ENCODE assay signal across 29 cellular contexts in the genomic region with DNA sequence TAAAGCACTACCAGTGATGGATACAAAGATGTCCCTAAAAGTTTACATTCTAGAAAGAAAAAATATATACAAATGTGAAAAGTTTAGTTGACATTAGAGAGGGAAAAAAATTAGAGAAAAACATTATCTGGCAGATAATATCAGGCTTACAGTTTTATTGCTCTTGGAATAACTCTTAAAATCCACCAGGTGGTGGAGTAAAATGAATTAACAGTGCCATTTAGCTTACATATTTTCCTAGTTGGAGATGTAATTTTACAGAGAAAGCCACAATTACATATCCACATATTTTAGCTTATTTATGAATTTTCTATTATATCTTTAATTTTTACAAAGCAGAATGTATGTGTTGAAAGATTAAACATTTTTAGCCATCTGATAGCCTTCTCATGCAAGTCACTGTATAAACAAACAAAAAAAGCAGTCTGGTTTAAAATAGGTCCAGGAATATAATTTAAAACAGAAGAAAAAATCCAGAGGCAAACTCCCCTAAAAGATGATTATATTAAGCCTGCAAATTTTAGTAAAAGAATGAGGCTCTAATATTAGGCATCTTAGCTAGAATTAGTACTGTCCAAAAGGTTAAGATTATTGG. TPM values are rescaled to one million over a fixed set of nuclear protein-coding genes. Genes with fewer than 3 reads are reported as not detected.
DNase-seq lines count a peak whose midpoint lies in the region; ATAC-seq and TF ChIP-seq lines count a peak whose summit lies in the region.
"Had no signal": no experiment of that assay in that cellular context is flagged by ENCODE, and none has a peak within 500 bp of the region (broad histone marks: within the 10 kb centered on the region; RNA-seq: fewer than 3 reads in every experiment).

No MANE protein-coding gene starts in this region.

- H3K9me2 ChIP-seq in Loucy (replicated peaks; ENCODE audit: low read depth, low read length), result no peaks in the 10 kb centered on the region

- H3K36me3 ChIP-seq in BJ (ENCODE audit: control insufficient read depth, insufficient read depth, low read length) (no peaks in the 10 kb centered on the region), Loucy (ENCODE audit: insufficient read depth, low read length) (no peaks in the 10 kb centered on the region), mucosa of descending colon (ENCODE audit: low read depth) (no peaks in the 10 kb centered on the region)
- H3K36me3 ChIP-seq: heart left ventricle, lower lobe of right lung, MG63, ovary had no signal

- no peak overlapping the region for H3K4me2 ChIP-seq in Loucy (ENCODE audit: low read depth, low read length, poor library complexity, severe bottlenecking)

- H3K36me3 Mint-ChIP-seq in neural crest cell (ENCODE audit: low read depth), result no peaks in the 10 kb centered on the region
- H3K36me3 Mint-ChIP-seq in T-helper 17 cell (ENCODE audit: low read depth), result no peaks in the 10 kb centered on the region
- H3K36me3 Mint-ChIP-seq: activated naive CD8-positive, alpha-beta T cell treated with anti-CD3 and anti-CD28 coated beads for 36 hours; CD4-positive, alpha-beta memory T cell; natural killer cell treated with Interleukin-12 subunit alpha and Interleukin-12 subunit beta and Interleukin-15 and Interleukin-18, amount 100 ng/mL, for 72 hours; stimulated activated memory B cell treated with anti-CD40 and anti-IgM and Interleukin-4, amounts not matched to agents 10 μg/mL and 1 μg/mL and 100 μg/mL, for 72 hours had no signal

- H3K9me3 ChIP-seq in Loucy (ENCODE audit: insufficient read depth, low read depth, low read length), result no peaks in the 10 kb centered on the region
- H3K9me3 ChIP-seq in T-helper 17 cell (ENCODE audit: control insufficient read depth, low read length, poor library complexity, severe bottlenecking), result no peaks in the 10 kb centered on the region
- no peaks in the 10 kb centered on the region for H3K9me3 ChIP-seq in mucosa of descending colon
- H3K9me3 ChIP-seq: heart left ventricle, lower lobe of right lung, MG63, ovary had no signal

- H3K79me2 ChIP-seq in Loucy (ENCODE audit: insufficient read depth, low read length), result no peaks in the 10 kb centered on the region

- H3K9me3 Mint-ChIP-seq in neural crest cell, result no peaks in the 10 kb centered on the region
- H3K9me3 Mint-ChIP-seq: activated CD8-positive, alpha-beta T cell treated with anti-CD3 and anti-CD28 coated beads for 36 hours; activated naive CD8-positive, alpha-beta T cell treated with anti-CD3 and anti-CD28 coated beads for 36 hours; natural killer cell treated with Interleukin-12 subunit alpha and Interleukin-12 subunit beta and Interleukin-15 and Interleukin-18, amount 100 ng/mL, for 72 hours; stimulated activated memory B cell treated with anti-CD40 and anti-IgM and Interleukin-4, amounts not matched to agents 10 μg/mL and 1 μg/mL and 100 μg/mL, for 72 hours had no signal

- POLR2A ChIA-PET in BJ (lab: Charles Lee), result no interaction called here

- intact Hi-C loops in mucosa of descending colon (cut with DNase I, micrococcal nuclease), result no loop called here

- no peaks in the 10 kb centered on the region for H3K4me1 Mint-ChIP-seq in neural crest cell
- H3K4me1 Mint-ChIP-seq in T-helper 17 cell, result no peaks in the 10 kb centered on the region
- H3K4me1 Mint-ChIP-seq: activated naive CD8-positive, alpha-beta T cell treated with anti-CD3 and anti-CD28 coated beads for 36 hours; CD4-positive, alpha-beta memory T cell; stimulated activated memory B cell treated with anti-CD40 and anti-IgM and Interleukin-4, amounts not matched to agents 10 μg/mL and 1 μg/mL and 100 μg/mL, for 72 hours had no signal

- H3K27me3 ChIP-seq in BJ (ENCODE audit: control insufficient read depth, insufficient read depth, low read length) (no peaks in the 10 kb centered on the region), Loucy (ENCODE audit: insufficient read depth, low read length, poor library complexity, severe bottlenecking) (no peaks in the 10 kb centered on the region)
- H3K27me3 ChIP-seq: heart left ventricle, MG63, ovary had no signal

- H3K4me1 ChIP-seq in Loucy (ENCODE audit: insufficient read depth, low read length, poor library complexity, severe bottlenecking) (no peaks in the 10 kb centered on the region), mucosa of descending colon (ENCODE audit: low read depth) (no peaks in the 10 kb centered on the region)
- H3K4me1 ChIP-seq: heart left ventricle, lower lobe of right lung had no signal

- DNase-seq in BJ (ENCODE audit: low read depth), result no peak
- peak; percentile 17 for DNase-seq in choroid plexus epithelial cell (ENCODE audit: low read depth)
- no peak for DNase-seq in neural crest cell (ENCODE audit: low read depth, low spot score)
- DNase-seq in T-helper 17 cell, result no peak
- DNase-seq in mucosa of descending colon, result no peak
- no peak for DNase-seq in activated CD4-positive, alpha-beta T cell treated with anti-CD3 and anti-CD28 coated beads for 1 hour
- DNase-seq: activated CD8-positive, alpha-beta T cell treated with anti-CD3 and anti-CD28 coated beads for 36 hours; activated naive CD8-positive, alpha-beta T cell treated with anti-CD3 and anti-CD28 coated beads for 36 hours; CD4-positive, alpha-beta memory T cell; dermis blood vessel endothelial cell; heart left ventricle; kidney glomerular epithelial cell; lower lobe of right lung; MG63; NCI-H1417; NCI-H2029 treated with DMSO at 0.1 percent for 48 hours; NCI-H526; ovary; retina; RPMI8226; stimulated activated CD4-positive, alpha-beta T cell treated with anti-CD3 and anti-CD28 coated beads, Interleukin-4, amount 100 ng/mL, for 24 hours had no signal

- no peaks in the 10 kb centered on the region for H3F3A ChIP-seq in Loucy (ENCODE audit: low read depth)

- no peak overlapping the region for H3K9ac ChIP-seq in Loucy (ENCODE audit: low read depth, low read length, poor library complexity, severe bottlenecking)

- no peak overlapping the region for H2AFZ ChIP-seq in Loucy (ENCODE audit: low read length)

- ATAC-seq in T-helper 17 cell (no peak), mucosa of descending colon (no peak), GM19324 (IDR thresholded peaks at IDR 0.05; ENCODE audit: low FRiP score, unreplicated experiment) (no peak)
- ATAC-seq: activated CD4-positive, CD25-positive, alpha-beta regulatory T cell treated with anti-CD3 and anti-CD28 coated beads, Interleukin-2, amount 50 U/mL, for 24 hours; activated CD8-positive, alpha-beta T cell treated with anti-CD3 and anti-CD28 coated beads for 36 hours; heart left ventricle; lower lobe of right lung; natural killer cell treated with Interleukin-12 subunit alpha and Interleukin-12 subunit beta and Interleukin-15 and Interleukin-18, amount 100 ng/mL, for 72 hours; stimulated activated memory B cell treated with anti-CD40 and anti-IgM and Interleukin-4, amounts not matched to agents 10 μg/mL and 1 μg/mL and 100 μg/mL, for 72 hours had no signal

- CTCF ChIA-PET in BJ (lab: Yijun Ruan, JAX), result no interaction called here

- no peaks in the 10 kb centered on the region for H4K20me1 ChIP-seq in Loucy (ENCODE audit: insufficient read depth, low read length, poor library complexity, severe bottlenecking)

- peak; percentile 14; the same call in 1 of the 2 replicates for TF ChIP-seq CTCF in BJ (IDR thresholded peaks at IDR 0.05; ENCODE audit: insufficient read depth, low read depth, low read length)
- TF ChIP-seq CTCF in Loucy (conservative IDR thresholded peaks at IDR 0.05; ENCODE audit: low read length), result peak; percentile 30; the same call in 1 of the 2 replicates
- no peak for TF ChIP-seq CTCF in choroid plexus epithelial cell (conservative IDR thresholded peaks at IDR 0.05; ENCODE audit: low read depth, low read length)
- TF ChIP-seq CTCF in neural crest cell (conservative IDR thresholded peaks at IDR 0.05), result peak; percentile 16
- TF ChIP-seq CTCF in mucosa of descending colon (IDR thresholded peaks at IDR 0.05), result no peak

- H3K4me3 ChIP-seq in BJ (ENCODE audit: low read depth, low read length) (no peak overlapping the region), Loucy (ENCODE audit: low read length, poor library complexity, severe bottlenecking) (no peak overlapping the region), choroid plexus epithelial cell (ENCODE audit: low read depth, low read length) (no peak overlapping the region), mucosa of descending colon (no peak overlapping the region)
- H3K4me3 ChIP-seq: heart left ventricle, lower lobe of right lung, MG63, ovary had no signal

- H3K4me3 Mint-ChIP-seq in neural crest cell, result no peak overlapping the region
- H3K4me3 Mint-ChIP-seq in T-helper 17 cell, result no peak overlapping the region
- H3K4me3 Mint-ChIP-seq: activated CD8-positive, alpha-beta T cell treated with anti-CD3 and anti-CD28 coated beads for 36 hours; activated naive CD8-positive, alpha-beta T cell treated with anti-CD3 and anti-CD28 coated beads for 36 hours; CD4-positive, alpha-beta memory T cell; natural killer cell treated with Interleukin-12 subunit alpha and Interleukin-12 subunit beta and Interleukin-15 and Interleukin-18, amount 100 ng/mL, for 72 hours; stimulated activated memory B cell treated with anti-CD40 and anti-IgM and Interleukin-4, amounts not matched to agents 10 μg/mL and 1 μg/mL and 100 μg/mL, for 72 hours had no signal

- H3K27ac Mint-ChIP-seq in neural crest cell (ENCODE audit: unreplicated experiment), result no peak overlapping the region
- H3K27ac Mint-ChIP-seq in T-helper 17 cell, result no peak overlapping the region
- H3K27ac Mint-ChIP-seq: activated CD8-positive, alpha-beta T cell treated with anti-CD3 and anti-CD28 coated beads for 36 hours; activated naive CD8-positive, alpha-beta T cell treated with anti-CD3 and anti-CD28 coated beads for 36 hours; CD4-positive, alpha-beta memory T cell; natural killer cell treated with Interleukin-12 subunit alpha and Interleukin-12 subunit beta and Interleukin-15 and Interleukin-18, amount 100 ng/mL, for 72 hours; stimulated activated memory B cell treated with anti-CD40 and anti-IgM and Interleukin-4, amounts not matched to agents 10 μg/mL and 1 μg/mL and 100 μg/mL, for 72 hours had no signal

- no peaks in the 10 kb centered on the region for H3K27me3 Mint-ChIP-seq in neural crest cell (ENCODE audit: low read depth)
- peaks cover 10% of the 10 kb centered on the region for H3K27me3 Mint-ChIP-seq in T-helper 17 cell
- H3K27me3 Mint-ChIP-seq: stimulated activated memory B cell treated with anti-CD40 and anti-IgM and Interleukin-4, amounts not matched to agents 10 μg/mL and 1 μg/mL and 100 μg/mL, for 72 hours had no signal

RNA-seq across cellular contexts. Expression of a gene that starts 6.5 kb away (rescaled TPM):
- 2.4 and 3.0 TPM in 2 replicates for polyA plus RNA-seq in BJ (2011; rRNA removed)
- 0.38 and 0.57 TPM in 2 replicates for polyA minus RNA-seq in BJ (2011; rRNA and poly(A)+ RNA removed)
- total RNA-seq in neural crest cell, result 0.30 TPM in 1 of 2 replicates, not detected in the other
- not detected for total RNA-seq in T-helper 17 cell
- 1 to 10 TPM in 1 of 3 donors, under 1 TPM in 1, not detected in 1; 0.22 to 3.4 TPM for total RNA-seq in mucosa of descending colon
- total RNA-seq: activated CD8-positive, alpha-beta T cell treated with anti-CD3 and anti-CD28 coated beads for 36 hours; activated naive CD8-positive, alpha-beta T cell treated with anti-CD3 and anti-CD28 coated beads for 36 hours; cardiac septum; CD4-positive, alpha-beta memory T cell; dermis blood vessel endothelial cell; mononuclear cell; natural killer cell treated with Interleukin-12 subunit alpha and Interleukin-12 subunit beta and Interleukin-15 and Interleukin-18, amount 100 ng/mL, for 72 hours; T-helper 1 cell treated with Interleukin-12 subunit alpha and Interleukin-12 subunit beta and Interleukin-4 antibody, amounts not matched to agents 30 ng/mL and 1 ng/mL, for 36 hours had no signal
- polyA plus RNA-seq: CD4-positive, alpha-beta memory T cell; heart left ventricle had no signal

Comparison
In these comparisons a context has a peak if more than half of its experiments do, and no peak if none do; other contexts are left out.
1. CTCF ChIP-seq: peak in BJ (single experiment), Loucy (single experiment) and neural crest cell (single experiment); none in choroid plexus epithelial cell (single experiment) and mucosa of descending colon (single experiment).